ENCODE assay signal across 21 cellular contexts in genomic region chr9:599933-600461, GRCh38.
DNase-seq lines count a peak whose midpoint lies in the region; ATAC-seq, FAIRE-seq and TF ChIP-seq lines count a peak whose summit lies in the region.
"Had no signal": no experiment of that assay in that cellular context is flagged by ENCODE, and none has a peak within 500 bp of the region (broad histone marks: within the 10 kb centered on the region; RNA-seq: fewer than 3 reads in every experiment).

No MANE protein-coding gene starts in this region.

- H3K9me3 Mint-ChIP-seq in naive thymus-derived CD4-positive, alpha-beta T cell = no peaks in the 10 kb centered on the region
- no peaks in the 10 kb centered on the region for H3K9me3 Mint-ChIP-seq in CD4-positive, alpha-beta memory T cell
- H3K9me3 Mint-ChIP-seq: CD8-positive, alpha-beta T cell had no signal

- H2AK5ac ChIP-seq in IMR-90 (ENCODE audit: low read depth, low read length) = no peak overlapping the region

- H2BK120ac ChIP-seq in IMR-90 (ENCODE audit: low read depth, low read length) = no peak overlapping the region

- no peak overlapping the region for H4K91ac ChIP-seq in IMR-90 (ENCODE audit: insufficient read depth, low read depth, low read length)

- in situ Hi-C loops in IMR-90 (cut with MboI; ENCODE audit: low sequenced_read_pairs) (no loop called here), K562 (cut with MboI) (loop anchor here (25.0 kb wide), 1 partner anchor 162 kb away; no protein-coding TSS in a partner anchor)

- no peak overlapping the region for H3K4me3 ChIP-seq in right atrium auricular region
- no peak overlapping the region for H3K4me3 ChIP-seq in IMR-90 (ENCODE audit: insufficient read depth, low read depth, low read length)
- no peak overlapping the region for H3K4me3 ChIP-seq in K562
- H3K4me3 ChIP-seq in left ventricle myocardium inferior = peak overlapping the region; percentile 22
- no peak overlapping the region for H3K4me3 ChIP-seq in naive thymus-derived CD4-positive, alpha-beta T cell (ENCODE audit: low read length)
- no peak overlapping the region for H3K4me3 ChIP-seq in CD4-positive, alpha-beta memory T cell (ENCODE audit: low read length in 2 of 2)
- H3K4me3 ChIP-seq: HAP-1 had no signal

- DNase-seq in Right ventricle myocardium inferior (ENCODE audit: missing footprints) (no peak), right atrium auricular region (ENCODE audit: low spot score) (no peak), IMR-90 (no peak), K562 (ENCODE audit: extremely low read depth in 1 of 4, low spot score in 3 of 4) (no peak), left ventricle myocardium inferior (no peak)
- DNase-seq in naive thymus-derived CD4-positive, alpha-beta T cell = no peak
- DNase-seq in CD4-positive, alpha-beta memory T cell = no peak
- DNase-seq: BE2C; CD8-positive, alpha-beta T cell; COR-L47; DMS153; DMS79 treated with DMSO at 0.1 percent for 48 hours; EL; GOT3 had no signal

- H3K27ac ChIP-seq in right atrium auricular region = peak overlapping the region in 1 of 2 donors; percentile 30
- no peak overlapping the region for H3K27ac ChIP-seq in IMR-90 (ENCODE audit: insufficient read depth, low read length)
- no peak overlapping the region for H3K27ac ChIP-seq in K562 (ENCODE audit: extremely low read depth, low read depth, low read length)
- H3K27ac ChIP-seq in left ventricle myocardium inferior (replicated peaks) = peak overlapping the region; percentile 88
- H3K27ac ChIP-seq in naive thymus-derived CD4-positive, alpha-beta T cell (ENCODE audit: low read depth, low read length) = no peak overlapping the region
- no peak overlapping the region for H3K27ac ChIP-seq in CD4-positive, alpha-beta memory T cell (ENCODE audit: low read depth, low read length)
- H3K27ac ChIP-seq: C4-2B, HL-60 had no signal

- intact Hi-C loops in Right ventricle myocardium inferior (cut with DNase I) = loop anchor here (5.0 kb wide), 1 partner anchor 98 kb away; the partner anchor contains the start of gene KANK1
- intact Hi-C loops in IMR-90 (cut with micrococcal nuclease) = no loop called here
- intact Hi-C loops in K562 (cut with micrococcal nuclease) = no loop called here
- intact Hi-C loops in left ventricle myocardium inferior (cut with micrococcal nuclease) = no loop called here
- intact Hi-C loops in naive thymus-derived CD4-positive, alpha-beta T cell (cut with micrococcal nuclease) = no loop called here
- intact Hi-C loops in CD4-positive, alpha-beta memory T cell (cut with micrococcal nuclease) = no loop called here

- no peak overlapping the region for H3K56ac ChIP-seq in IMR-90 (ENCODE audit: extremely low read depth, insufficient read depth, low read length)

- no peaks in the 10 kb centered on the region for H3K79me1 ChIP-seq in IMR-90 (ENCODE audit: low read depth in 1 of 2, low read length in 2 of 2)

- WGBS in IMR-90 (ENCODE audit: extremely low coverage in 2 of 2, insufficient read length in 1 of 2), 2 experiments = 83% methylated on average over 1 of the region's 4 CpGs; no CpG with 5 or more reads in 1 of the 2 experiments
- WGBS in K562 (ENCODE audit: insufficient coverage, low coverage, missing lambda C conversion rate) = 0% methylated on average over 4 of the region's 4 CpGs

- no peak overlapping the region for H2BK15ac ChIP-seq in IMR-90 (ENCODE audit: low read depth, low read length)

- H3K4me3 Mint-ChIP-seq in naive thymus-derived CD4-positive, alpha-beta T cell = no peak overlapping the region
- H3K4me3 Mint-ChIP-seq in CD4-positive, alpha-beta memory T cell = no peak overlapping the region
- H3K4me3 Mint-ChIP-seq: CD8-positive, alpha-beta T cell had no signal

- no peaks in the 10 kb centered on the region for H3K9me3 ChIP-seq in right atrium auricular region
- no peaks in the 10 kb centered on the region for H3K9me3 ChIP-seq in IMR-90 (ENCODE audit: control insufficient read depth, insufficient read depth, low read length)
- no peaks in the 10 kb centered on the region for H3K9me3 ChIP-seq in K562 (replicated peaks; ENCODE audit: control insufficient read depth, insufficient read depth, low read depth, low read length)
- no peaks in the 10 kb centered on the region for H3K9me3 ChIP-seq in left ventricle myocardium inferior (replicated peaks)
- no peaks in the 10 kb centered on the region for H3K9me3 ChIP-seq in naive thymus-derived CD4-positive, alpha-beta T cell (ENCODE audit: control insufficient read depth in 2 of 3, low read length in 3 of 3)
- no peaks in the 10 kb centered on the region for H3K9me3 ChIP-seq in CD4-positive, alpha-beta memory T cell (ENCODE audit: control insufficient read depth in 1 of 2, low read length in 2 of 2)
- H3K9me3 ChIP-seq: BE2C, HAP-1 had no signal

- no peak overlapping the region for H2BK5ac ChIP-seq in IMR-90 (ENCODE audit: low read depth, low read length, poor library complexity, severe bottlenecking)

- no peak overlapping the region for H2BK20ac ChIP-seq in IMR-90 (ENCODE audit: low read depth, low read length)

- H3K27me3 ChIP-seq in right atrium auricular region (no peaks in the 10 kb centered on the region), IMR-90 (ENCODE audit: control insufficient read depth, insufficient read depth, low read length) (peaks cover 8% of the 10 kb centered on the region), K562 (ENCODE audit: control insufficient read depth in 2 of 2, insufficient read depth in 2 of 2, low read length in 2 of 2) (no peaks in the 10 kb centered on the region), left ventricle myocardium inferior (ENCODE audit: low read depth) (no peaks in the 10 kb centered on the region)
- no peaks in the 10 kb centered on the region for H3K27me3 ChIP-seq in naive thymus-derived CD4-positive, alpha-beta T cell (ENCODE audit: control insufficient read depth in 2 of 2, insufficient read depth in 2 of 2, low read length in 2 of 2)
- H3K27me3 ChIP-seq in CD4-positive, alpha-beta memory T cell (ENCODE audit: insufficient read depth, low read length) = no peaks in the 10 kb centered on the region
- H3K27me3 ChIP-seq: BE2C had no signal

- H3K18ac ChIP-seq in IMR-90 (ENCODE audit: low read depth, low read length) = no peak overlapping the region

- no peak overlapping the region for H3K4ac ChIP-seq in IMR-90 (ENCODE audit: low read depth, low read length)

- POLR2A ChIA-PET in IMR-90 (lab: Charles Lee; ENCODE audit: unreplicated experiment) (no interaction called here), K562 (lab: Yijun Ruan, JAX) (no interaction called here)
- POLR2A ChIA-PET in naive thymus-derived CD4-positive, alpha-beta T cell (lab: Charles Lee) = interaction anchor here (0.7 kb wide), 1 partner anchor 51 kb away, joined by 3 read pairs; no protein-coding TSS in a partner anchor
- POLR2A ChIA-PET in CD4-positive, alpha-beta memory T cell (lab: Charles Lee; ENCODE audit: partially characterized antibody) = no interaction called here

- no peaks in the 10 kb centered on the region for H4K20me1 ChIP-seq in IMR-90 (ENCODE audit: insufficient read depth, low read length)
- H4K20me1 ChIP-seq in K562 (replicated peaks; ENCODE audit: control insufficient read depth, insufficient read depth, low read length) = no peaks in the 10 kb centered on the region

- no peak for TF ChIP-seq CTCF in right atrium auricular region (IDR thresholded peaks at IDR 0.05)
- no peak for TF ChIP-seq CTCF in IMR-90 (conservative IDR thresholded peaks at IDR 0.05; ENCODE audit: low read depth, low read length)
- no peak for TF ChIP-seq CTCF in K562 (IDR thresholded peaks at IDR 0.05 in 2 of 3, conservative IDR thresholded peaks at IDR 0.05 in 1 of 3; ENCODE audit: insufficient read depth in 2 of 3, low read depth in 1 of 3, low read length in 3 of 3)
- no peak for TF ChIP-seq CTCF in left ventricle myocardium inferior (IDR thresholded peaks at IDR 0.05; ENCODE audit: borderline replicate concordance)

- ATAC-seq in Right ventricle myocardium inferior (peak; percentile 64), IMR-90 (ENCODE audit: low read depth) (no peak), K562 (no peak)
- no peak for ATAC-seq in naive thymus-derived CD4-positive, alpha-beta T cell
- ATAC-seq: CD8-positive, alpha-beta T cell had no signal

- H3K4me1 ChIP-seq in right atrium auricular region (no peaks in the 10 kb centered on the region), IMR-90 (ENCODE audit: control insufficient read depth, insufficient read depth, low read length) (no peaks in the 10 kb centered on the region), K562 (replicated peaks in 1 of 2; ENCODE audit: control insufficient read depth in 2 of 2, insufficient read depth in 2 of 2, low read length in 2 of 2) (no peaks in the 10 kb centered on the region), left ventricle myocardium inferior (peaks cover 56% of the 10 kb centered on the region)
- no peaks in the 10 kb centered on the region for H3K4me1 ChIP-seq in naive thymus-derived CD4-positive, alpha-beta T cell (ENCODE audit: control insufficient read depth in 2 of 2, insufficient read depth in 2 of 2, low read length in 2 of 2)
- no peaks in the 10 kb centered on the region for H3K4me1 ChIP-seq in CD4-positive, alpha-beta memory T cell (ENCODE audit: insufficient read depth, low read length)
- H3K4me1 ChIP-seq: BE2C, HAP-1 had no signal

- no peaks in the 10 kb centered on the region for H3K36me3 ChIP-seq in right atrium auricular region
- no peaks in the 10 kb centered on the region for H3K36me3 ChIP-seq in IMR-90 (ENCODE audit: control insufficient read depth, insufficient read depth, low read length)
- H3K36me3 ChIP-seq in K562 (ENCODE audit: control insufficient read depth, insufficient read depth, low read length) = no peaks in the 10 kb centered on the region
- peaks cover 4% of the 10 kb centered on the region for H3K36me3 ChIP-seq in left ventricle myocardium inferior
- H3K36me3 ChIP-seq in naive thymus-derived CD4-positive, alpha-beta T cell (ENCODE audit: control insufficient read depth in 2 of 3, insufficient read depth in 3 of 3, low read length in 3 of 3) = no peaks in the 10 kb centered on the region
- H3K36me3 ChIP-seq in CD4-positive, alpha-beta memory T cell (ENCODE audit: insufficient read depth, low read length) = no peaks in the 10 kb centered on the region
- H3K36me3 ChIP-seq: BE2C, HAP-1 had no signal

- no peak overlapping the region for H4K8ac ChIP-seq in IMR-90 (ENCODE audit: low read depth in 2 of 2, low read length in 2 of 2)

- no peak overlapping the region for H3K14ac ChIP-seq in IMR-90 (replicated peaks; ENCODE audit: low read depth, low read length)

- H3K79me2 ChIP-seq in K562 (ENCODE audit: control insufficient read depth, insufficient read depth, low read length) = no peaks in the 10 kb centered on the region

- H3K27me3 Mint-ChIP-seq in naive thymus-derived CD4-positive, alpha-beta T cell = peaks cover 0 to 26% (median 7%) of the 10 kb centered on the region in 5 donors
- peaks cover 8 to 18% of the 10 kb centered on the region in 2 donors for H3K27me3 Mint-ChIP-seq in CD4-positive, alpha-beta memory T cell

- TF ChIP-seq POLR2A in IMR-90 (IDR thresholded peaks at IDR 0.05; ENCODE audit: low read depth, low read length) (no peak), K562 (conservative IDR thresholded peaks at IDR 0.05) (no peak)

- BruUV-seq in IMR-90 (replicated peaks; lab: Mats Ljungman, UMichigan) (no TSS peak), K562 (replicated peaks; lab: Mats Ljungman, UMichigan) (no TSS peak)

- no peak for TF ChIP-seq EP300 in K562 (IDR thresholded peaks at IDR 0.05; ENCODE audit: low read length)

- H2AK9ac ChIP-seq in IMR-90 (replicated peaks; ENCODE audit: low read depth, low read length, poor library complexity) = no peak overlapping the region

- no peak overlapping the region for H4K5ac ChIP-seq in IMR-90 (ENCODE audit: low read depth, low read length)

- no peak overlapping the region for H3K23ac ChIP-seq in IMR-90 (ENCODE audit: low read depth, low read length)

- H3K4me1 Mint-ChIP-seq in naive thymus-derived CD4-positive, alpha-beta T cell = no peaks in the 10 kb centered on the region
- H3K4me1 Mint-ChIP-seq in CD4-positive, alpha-beta memory T cell = no peaks in the 10 kb centered on the region

- H3K27ac Mint-ChIP-seq in naive thymus-derived CD4-positive, alpha-beta T cell = no peak overlapping the region
- no peak overlapping the region for H3K27ac Mint-ChIP-seq in CD4-positive, alpha-beta memory T cell
- H3K27ac Mint-ChIP-seq: CD8-positive, alpha-beta T cell had no signal

- H2AFZ ChIP-seq in IMR-90 (replicated peaks; ENCODE audit: low read length, poor library complexity) = no peak overlapping the region
- no peak overlapping the region for H2AFZ ChIP-seq in K562 (ENCODE audit: low read depth, low read length)

- CTCF ChIA-PET in IMR-90 (lab: Yijun Ruan, JAX) (interaction anchor here (0.7 kb wide), 1 partner anchor 165 kb away, joined by 3 read pairs; no protein-coding TSS in a partner anchor), K562 (lab: Yijun Ruan, JAX; ENCODE audit: low intra/inter-chr PET ratio) (no interaction called here)
- CTCF ChIA-PET in naive thymus-derived CD4-positive, alpha-beta T cell (lab: Charles Lee) = interaction anchor here (0.6 kb wide), 1 partner anchor 234 kb away, joined by 3 read pairs; no protein-coding TSS in a partner anchor
- CTCF ChIA-PET in CD4-positive, alpha-beta memory T cell (lab: Charles Lee; ENCODE audit: partially characterized antibody) = no interaction called here

- dilution Hi-C loops in IMR-90 (cut with HindIII; ENCODE audit: low sequenced_read_pairs, unreplicated experiment) = no loop called here

- H3K36me3 Mint-ChIP-seq in naive thymus-derived CD4-positive, alpha-beta T cell = peaks cover 0 to 9% (median 7%) of the 10 kb centered on the region in 5 donors
- H3K36me3 Mint-ChIP-seq in CD4-positive, alpha-beta memory T cell = no peaks in the 10 kb centered on the region
- H3K36me3 Mint-ChIP-seq: CD8-positive, alpha-beta T cell had no signal

- H3K4me2 ChIP-seq in IMR-90 (ENCODE audit: low read depth, low read length) = no peak overlapping the region
- H3K4me2 ChIP-seq in K562 (ENCODE audit: insufficient read depth, low read length) = no peak overlapping the region

- TF ChIP-seq RAD21 in IMR-90 (IDR thresholded peaks at IDR 0.05; ENCODE audit: low read length) = no peak
- no peak for TF ChIP-seq RAD21 in K562 (CRISPR knock-in tag; conservative IDR thresholded peaks at IDR 0.05 in 1 of 2, IDR thresholded peaks at IDR 0.05 in 1 of 2)

- no peak for FAIRE-seq in K562 (lab: Jason Lieb, UNC)
- FAIRE-seq: A204.1, D721Med, G401.6, GM12891 had no signal

- H3K9ac ChIP-seq in IMR-90 (ENCODE audit: low read depth, low read length) (no peak overlapping the region), K562 (ENCODE audit: insufficient read depth in 1 of 2, low read depth in 2 of 2, low read length in 2 of 2) (no peak overlapping the region)

- H3K9me1 ChIP-seq in IMR-90 (ENCODE audit: insufficient read depth, low read length) = no peaks in the 10 kb centered on the region
- no peaks in the 10 kb centered on the region for H3K9me1 ChIP-seq in K562 (ENCODE audit: control insufficient read depth, insufficient read depth, low read length)

Comparison
In these comparisons a context has a peak if more than half of its experiments do, and no peak if none do; other contexts are left out.
1. CTCF ChIA-PET loops: an anchor here in IMR-90 (0.7 kb wide) and naive thymus-derived CD4-positive, alpha-beta T cell (0.6 kb wide); none called in K562 and CD4-positive, alpha-beta memory T cell.